27 cellular contexts compared by ENCODE assay signal in genomic region chr15:87931584-87931983, GRCh38.
"Had no signal": no experiment of that assay in that cellular context is flagged by ENCODE, and none has a peak within 500 bp of the region (broad histone marks: within the 10 kb centered on the region; RNA-seq: fewer than 3 reads in every experiment).

No MANE protein-coding gene starts in this region.

- H3K4me1 Mint-ChIP-seq: stimulated activated effector memory CD8-positive, alpha-beta T cell treated with anti-CD3 and anti-CD28 coated beads, Interleukin-12 subunit alpha, Interleukin-12 subunit beta, amount 100 ng/mL, for 72 hours; stimulated activated memory B cell treated with anti-CD40 and anti-IgM and Interleukin-4, amounts not matched to agents 10 μg/mL and 1 μg/mL and 100 μg/mL, for 72 hours; stimulated activated naive B cell treated with anti-CD40 and anti-IgM and Interleukin-4, amounts not matched to agents 10 μg/mL and 1 μg/mL and 100 μg/mL, for 72 hours had no signal

- H3K27ac ChIP-seq: stomach, suprapubic skin, thoracic aorta, thyroid gland, tibial artery, tibial nerve, transverse colon, upper lobe of left lung, upper lobe of right lung, uterus, vagina had no signal

- ATAC-seq: stimulated activated effector memory CD8-positive, alpha-beta T cell treated with anti-CD3 and anti-CD28 coated beads, Interleukin-12 subunit alpha, Interleukin-12 subunit beta, amount 100 ng/mL, for 72 hours; stimulated activated memory B cell treated with anti-CD40 and anti-IgM and Interleukin-4, amounts not matched to agents 10 μg/mL and 1 μg/mL and 100 μg/mL, for 72 hours; stimulated activated naive B cell treated with anti-CD40 and anti-IgM and Interleukin-4, amounts not matched to agents 10 μg/mL and 1 μg/mL and 100 μg/mL, for 72 hours; upper lobe of right lung had no signal

- H3K4me3 ChIP-seq: stomach, suprapubic skin, thoracic aorta, thyroid gland, tibial artery, tibial nerve, transverse colon, upper lobe of left lung, upper lobe of right lung, uterus, vagina had no signal

- H3K4me1 ChIP-seq: stomach, suprapubic skin, thyroid gland, tibial nerve, transverse colon, upper lobe of left lung, upper lobe of right lung, uterus, vagina had no signal

- H3K9me3 ChIP-seq: stomach, suprapubic skin, thoracic aorta, thyroid gland, tibial artery, tibial nerve, transverse colon, upper lobe of left lung, upper lobe of right lung, uterus, vagina had no signal

- H3K27me3 ChIP-seq: stomach, suprapubic skin, thyroid gland, tibial artery, tibial nerve, transverse colon, upper lobe of left lung, upper lobe of right lung, uterus, vagina had no signal

- H3K9me3 Mint-ChIP-seq: stimulated activated effector memory CD8-positive, alpha-beta T cell treated with anti-CD3 and anti-CD28 coated beads, Interleukin-12 subunit alpha, Interleukin-12 subunit beta, amount 100 ng/mL, for 72 hours; stimulated activated memory B cell treated with anti-CD40 and anti-IgM and Interleukin-4, amounts not matched to agents 10 μg/mL and 1 μg/mL and 100 μg/mL, for 72 hours; stimulated activated naive B cell treated with anti-CD40 and anti-IgM and Interleukin-4, amounts not matched to agents 10 μg/mL and 1 μg/mL and 100 μg/mL, for 72 hours; stimulated activated naive CD8-positive, alpha-beta T cell treated with anti-CD3 and anti-CD28 coated beads, Interleukin-15, Interleukin-2, amounts not matched to agents 100 ng/mL and 50 ng/mL, for 24 hours; type B pancreatic cell had no signal

- H3K4me3 Mint-ChIP-seq: stimulated activated effector memory CD8-positive, alpha-beta T cell treated with anti-CD3 and anti-CD28 coated beads, Interleukin-12 subunit alpha, Interleukin-12 subunit beta, amount 100 ng/mL, for 72 hours; stimulated activated memory B cell treated with anti-CD40 and anti-IgM and Interleukin-4, amounts not matched to agents 10 μg/mL and 1 μg/mL and 100 μg/mL, for 72 hours; stimulated activated naive B cell treated with anti-CD40 and anti-IgM and Interleukin-4, amounts not matched to agents 10 μg/mL and 1 μg/mL and 100 μg/mL, for 72 hours; stimulated activated naive CD8-positive, alpha-beta T cell treated with anti-CD3 and anti-CD28 coated beads, Interleukin-15, Interleukin-2, amounts not matched to agents 100 ng/mL and 50 ng/mL, for 24 hours; type B pancreatic cell had no signal

- H3K36me3 ChIP-seq: stomach, suprapubic skin, thyroid gland, transverse colon, upper lobe of left lung, upper lobe of right lung, uterus, vagina had no signal

- H3K27ac Mint-ChIP-seq: stimulated activated effector memory CD8-positive, alpha-beta T cell treated with anti-CD3 and anti-CD28 coated beads, Interleukin-12 subunit alpha, Interleukin-12 subunit beta, amount 100 ng/mL, for 72 hours; stimulated activated memory B cell treated with anti-CD40 and anti-IgM and Interleukin-4, amounts not matched to agents 10 μg/mL and 1 μg/mL and 100 μg/mL, for 72 hours; stimulated activated naive B cell treated with anti-CD40 and anti-IgM and Interleukin-4, amounts not matched to agents 10 μg/mL and 1 μg/mL and 100 μg/mL, for 72 hours; stimulated activated naive CD8-positive, alpha-beta T cell treated with anti-CD3 and anti-CD28 coated beads, Interleukin-15, Interleukin-2, amounts not matched to agents 100 ng/mL and 50 ng/mL, for 24 hours; type B pancreatic cell had no signal

- H3K27me3 Mint-ChIP-seq: stimulated activated memory B cell treated with anti-CD40 and anti-IgM and Interleukin-4, amounts not matched to agents 10 μg/mL and 1 μg/mL and 100 μg/mL, for 72 hours; stimulated activated naive B cell treated with anti-CD40 and anti-IgM and Interleukin-4, amounts not matched to agents 10 μg/mL and 1 μg/mL and 100 μg/mL, for 72 hours; stimulated activated naive CD8-positive, alpha-beta T cell treated with anti-CD3 and anti-CD28 coated beads, Interleukin-15, Interleukin-2, amounts not matched to agents 100 ng/mL and 50 ng/mL, for 24 hours had no signal

- DNase-seq: stimulated activated CD4-positive, alpha-beta T cell treated with anti-CD3 and anti-CD28 coated beads, Interleukin-1b, Interleukin-23, amount 100 ng/mL, for 48 hours; stimulated activated CD4-positive, alpha-beta T cell treated with anti-CD3 and anti-CD28 coated beads, Interleukin-2, amount 100 ng/mL, for 24 hours; stimulated activated CD4-positive, alpha-beta T cell treated with anti-CD3 and anti-CD28 coated beads, Interleukin-2, amount 100 ng/mL, for 48 hours; stimulated activated CD4-positive, alpha-beta T cell treated with anti-CD3 and anti-CD28 coated beads, Interleukin-4, amount 100 ng/mL, for 1 hour; stimulated activated CD4-positive, alpha-beta T cell treated with anti-CD3 and anti-CD28 coated beads, Interleukin-4, amount 100 ng/mL, for 24 hours; stimulated activated CD4-positive, alpha-beta T cell treated with anti-CD3 and anti-CD28 coated beads, Interleukin-4, amount 100 ng/mL, for 4 hours; stimulated activated CD8-positive, alpha-beta memory T cell treated with anti-CD3 and anti-CD28 coated beads, Interleukin-4, amount 100 ng/mL, for 48 hours; stimulated activated naive B cell treated with anti-CD40 and anti-IgM and Interleukin-4, amounts not matched to agents 10 μg/mL and 1 μg/mL and 100 μg/mL, for 72 hours; stimulated activated naive CD4-positive, alpha-beta T cell; stimulated activated naive CD4-positive, alpha-beta T cell treated with Interleukin-2 at 50 U/mL for 16 hours; stomach; substantia nigra; thyroid gland; tibial artery; transverse colon; trophoblast cell; upper lobe of left lung; upper lobe of right lung; uterus had no signal
